Comparison of ENCODE assay signal across 1 cellular context in the genomic region with DNA sequence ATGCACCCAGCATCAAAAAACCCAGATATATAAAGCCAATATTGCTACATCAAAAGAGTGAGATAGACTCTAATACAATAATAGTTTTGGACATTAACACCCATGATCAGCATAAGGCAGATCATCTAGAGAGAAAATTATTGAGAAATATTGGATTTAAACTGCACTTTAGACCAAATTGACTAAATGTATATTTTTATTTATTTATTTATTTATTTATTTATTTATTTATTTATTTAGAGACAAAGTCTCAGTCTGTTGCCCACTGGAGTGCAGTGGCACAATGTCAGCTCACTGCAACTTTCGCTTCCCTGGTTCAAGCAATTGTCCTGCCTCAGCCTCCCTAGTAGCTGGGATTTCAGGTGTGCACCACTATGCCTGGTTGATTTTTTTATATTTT.
TF ChIP-seq lines count a peak whose summit lies in the region.

No MANE protein-coding gene starts in this region.

TF ChIP-seq in HEK293, 187 proteins besides CTCF, POLR2A, EP300 and RAD21 (continued from another document):
- TF ChIP-seq, protein P1, sequence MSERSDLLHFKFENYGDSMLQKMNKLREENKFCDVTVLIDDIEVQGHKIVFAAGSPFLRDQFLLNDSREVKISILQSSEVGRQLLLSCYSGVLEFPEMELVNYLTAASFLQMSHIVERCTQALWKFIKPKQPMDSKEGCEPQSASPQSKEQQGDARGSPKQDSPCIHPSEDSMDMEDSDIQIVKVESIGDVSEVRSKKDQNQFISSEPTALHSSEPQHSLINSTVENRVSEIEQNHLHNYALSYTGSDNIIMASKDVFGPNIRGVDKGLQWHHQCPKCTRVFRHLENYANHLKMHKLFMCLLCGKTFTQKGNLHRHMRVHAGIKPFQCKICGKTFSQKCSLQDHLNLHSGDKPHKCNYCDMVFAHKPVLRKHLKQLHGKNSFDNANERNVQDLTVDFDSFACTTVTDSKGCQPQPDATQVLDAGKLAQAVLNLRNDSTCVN (tag by site-specific recombination; optimal IDR thresholded peaks at IDR 0.05), result no peak
- TF ChIP-seq, protein P2, sequence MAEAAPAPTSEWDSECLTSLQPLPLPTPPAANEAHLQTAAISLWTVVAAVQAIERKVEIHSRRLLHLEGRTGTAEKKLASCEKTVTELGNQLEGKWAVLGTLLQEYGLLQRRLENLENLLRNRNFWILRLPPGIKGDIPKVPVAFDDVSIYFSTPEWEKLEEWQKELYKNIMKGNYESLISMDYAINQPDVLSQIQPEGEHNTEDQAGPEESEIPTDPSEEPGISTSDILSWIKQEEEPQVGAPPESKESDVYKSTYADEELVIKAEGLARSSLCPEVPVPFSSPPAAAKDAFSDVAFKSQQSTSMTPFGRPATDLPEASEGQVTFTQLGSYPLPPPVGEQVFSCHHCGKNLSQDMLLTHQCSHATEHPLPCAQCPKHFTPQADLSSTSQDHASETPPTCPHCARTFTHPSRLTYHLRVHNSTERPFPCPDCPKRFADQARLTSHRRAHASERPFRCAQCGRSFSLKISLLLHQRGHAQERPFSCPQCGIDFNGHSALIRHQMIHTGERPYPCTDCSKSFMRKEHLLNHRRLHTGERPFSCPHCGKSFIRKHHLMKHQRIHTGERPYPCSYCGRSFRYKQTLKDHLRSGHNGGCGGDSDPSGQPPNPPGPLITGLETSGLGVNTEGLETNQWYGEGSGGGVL (tag by site-specific recombination; IDR thresholded peaks at IDR 0.05), result no peak
- TF ChIP-seq, protein P3, sequence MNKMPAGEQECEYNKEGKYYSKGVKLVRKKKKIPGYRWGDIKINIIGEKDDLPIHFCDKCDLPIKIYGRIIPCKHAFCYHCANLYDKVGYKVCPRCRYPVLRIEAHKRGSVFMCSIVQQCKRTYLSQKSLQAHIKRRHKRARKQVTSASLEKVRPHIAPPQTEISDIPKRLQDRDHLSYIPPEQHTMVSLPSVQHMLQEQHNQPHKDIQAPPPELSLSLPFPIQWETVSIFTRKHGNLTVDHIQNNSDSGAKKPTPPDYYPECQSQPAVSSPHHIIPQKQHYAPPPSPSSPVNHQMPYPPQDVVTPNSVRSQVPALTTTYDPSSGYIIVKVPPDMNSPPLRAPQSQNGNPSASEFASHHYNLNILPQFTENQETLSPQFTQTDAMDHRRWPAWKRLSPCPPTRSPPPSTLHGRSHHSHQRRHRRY (tag by site-specific recombination; IDR thresholded peaks at IDR 0.05), result no peak
- TF ChIP-seq ZNF19 (tag by site-specific recombination; IDR thresholded peaks at IDR 0.05; ENCODE audit: low read depth), result no peak
- TF ChIP-seq WT1 (tag by site-specific recombination; IDR thresholded peaks at IDR 0.05), result no peak
- TF ChIP-seq ZFP37 (tag by site-specific recombination; IDR thresholded peaks at IDR 0.05), result no peak
- TF ChIP-seq ZNF37A (tag by site-specific recombination; IDR thresholded peaks at IDR 0.05), result no peak
- TF ChIP-seq ZNF2 (tag by site-specific recombination; IDR thresholded peaks at IDR 0.05), result no peak
- no peak for TF ChIP-seq ZNF777 (tag by site-specific recombination; IDR thresholded peaks at IDR 0.05; ENCODE audit: borderline replicate concordance)
- no peak for TF ChIP-seq ZBTB20 (tag by site-specific recombination; IDR thresholded peaks at IDR 0.05)
- TF ChIP-seq ZNF501 (tag by site-specific recombination; IDR thresholded peaks at IDR 0.05), result no peak
